ENCODE assay signal across 11 cellular contexts in genomic region chr4:152258804-152259708, GRCh38.
DNase-seq lines count a peak whose midpoint lies in the region; ATAC-seq, FAIRE-seq and TF ChIP-seq lines count a peak whose summit lies in the region.
"Had no signal": no experiment of that assay in that cellular context is flagged by ENCODE, and none has a peak within 500 bp of the region (broad histone marks: within the 10 kb centered on the region; RNA-seq: fewer than 3 reads in every experiment).

No MANE protein-coding gene starts in this region.

- H3K4me1 Mint-ChIP-seq in CD4-positive, alpha-beta T cell (ENCODE audit: low read depth): no peaks in the 10 kb centered on the region

- intact Hi-C loops in CD4-positive, alpha-beta T cell (cut with DNase I, micrococcal nuclease): loop anchor here in 1 of 2 experiments (10.0 kb wide), 1 partner anchor 154 kb away; no protein-coding TSS in a partner anchor

- H3K4me3 Mint-ChIP-seq in CD4-positive, alpha-beta T cell: no peak overlapping the region
- H3K4me3 Mint-ChIP-seq: natural killer cell treated with Interleukin-12 subunit alpha and Interleukin-12 subunit beta and Interleukin-15 and Interleukin-18, amount 100 ng/mL, for 72 hours had no signal

- peak overlapping the region; percentile 53 for H3K18ac ChIP-seq in mesendoderm (ENCODE audit: low read length)

- peak overlapping the region; percentile 61 for H3K27ac Mint-ChIP-seq in CD4-positive, alpha-beta T cell
- H3K27ac Mint-ChIP-seq: natural killer cell treated with Interleukin-12 subunit alpha and Interleukin-12 subunit beta and Interleukin-15 and Interleukin-18, amount 100 ng/mL, for 72 hours had no signal

- H3K4me2 ChIP-seq in mesendoderm (ENCODE audit: low read length): no peak overlapping the region

- H3K36me3 ChIP-seq in bronchial epithelial cell (ENCODE audit: control insufficient read depth, insufficient read depth, low read length): no peaks in the 10 kb centered on the region
- no peaks in the 10 kb centered on the region for H3K36me3 ChIP-seq in mesendoderm (ENCODE audit: control insufficient read depth, insufficient read depth, low read length)

- CTCF ChIA-PET in CD4-positive, alpha-beta T cell (lab: Charles Lee): interaction anchor here (0.6 kb wide), 1 partner anchor 382 kb away, joined by 3 read pairs; no protein-coding TSS in a partner anchor

- ATAC-seq in CD4-positive, alpha-beta T cell (ENCODE audit: poor library complexity): no peak
- ATAC-seq in GM18519 (IDR thresholded peaks at IDR 0.05; ENCODE audit: low FRiP score, unreplicated experiment) (no peak), HG02759 (IDR thresholded peaks at IDR 0.05; ENCODE audit: unreplicated experiment) (no peak)
- ATAC-seq: natural killer cell treated with Interleukin-12 subunit alpha and Interleukin-12 subunit beta and Interleukin-15 and Interleukin-18, amount 100 ng/mL, for 72 hours had no signal

- POLR2A ChIA-PET in CD4-positive, alpha-beta T cell (lab: Charles Lee): interaction anchor here (1.5 kb wide), 1 partner anchor 158 kb away, joined by 5 read pairs; no protein-coding TSS in a partner anchor

- no peak for TF ChIP-seq CTCF in CD4-positive, alpha-beta T cell (IDR thresholded peaks at IDR 0.05)
- TF ChIP-seq CTCF in bronchial epithelial cell (IDR thresholded peaks at IDR 0.05; ENCODE audit: insufficient read depth, low read length, severe bottlenecking): no peak

- no peak overlapping the region for H3K9ac ChIP-seq in mesendoderm (ENCODE audit: low read length)

- peaks cover 3% of the 10 kb centered on the region for H3K9me3 Mint-ChIP-seq in CD4-positive, alpha-beta T cell

- H2AK5ac ChIP-seq in mesendoderm (ENCODE audit: low read length): no peak overlapping the region

- no peak overlapping the region; the same call in 1 of the 2 replicates for H3K4me3 ChIP-seq in Jurkat, Clone E6-1 (ENCODE audit: low read length)
- no peak overlapping the region for H3K4me3 ChIP-seq in bronchial epithelial cell (ENCODE audit: low read depth, low read length)
- no peak overlapping the region for H3K4me3 ChIP-seq in mesendoderm (ENCODE audit: low read length)

- no peaks in the 10 kb centered on the region for H3K9me3 ChIP-seq in CD4-positive, alpha-beta T cell (ENCODE audit: control insufficient read depth, low read length)

- no peak overlapping the region for H3K56ac ChIP-seq in mesendoderm (ENCODE audit: low read length)

- WGBS in mesendoderm (ENCODE audit: extremely low coverage, insufficient coverage, low lambda C conversion rate): no CpG with 5 or more reads among the region's 8 CpGs

- H2BK5ac ChIP-seq in mesendoderm (ENCODE audit: low read length): no peak overlapping the region

- H3K27ac ChIP-seq in CD4-positive, alpha-beta T cell (ENCODE audit: low read depth, low read length): no peak overlapping the region
- peak overlapping the region; percentile 22 for H3K27ac ChIP-seq in mesendoderm (ENCODE audit: low read depth, low read length)

- no peak overlapping the region for H3K23ac ChIP-seq in mesendoderm (ENCODE audit: low read length)

- no peaks in the 10 kb centered on the region for H3K36me3 Mint-ChIP-seq in CD4-positive, alpha-beta T cell (ENCODE audit: low read depth)
- H3K36me3 Mint-ChIP-seq: natural killer cell treated with Interleukin-12 subunit alpha and Interleukin-12 subunit beta and Interleukin-15 and Interleukin-18, amount 100 ng/mL, for 72 hours had no signal

- H3K4ac ChIP-seq in mesendoderm (ENCODE audit: low read depth, low read length): peak overlapping the region; percentile 5

- H3K27me3 Mint-ChIP-seq in CD4-positive, alpha-beta T cell: no peaks in the 10 kb centered on the region

- no peak overlapping the region for H4K5ac ChIP-seq in mesendoderm (ENCODE audit: low read length)

- no peaks in the 10 kb centered on the region for H3K79me1 ChIP-seq in mesendoderm (ENCODE audit: low read length)

- H3K79me2 ChIP-seq in mesendoderm (ENCODE audit: control insufficient read depth, insufficient read depth, low read length): no peaks in the 10 kb centered on the region

- peak; percentile 95 for FAIRE-seq in bronchial epithelial cell (lab: Jason Lieb, UNC)
- FAIRE-seq: endometrium had no signal

- peaks cover 2% of the 10 kb centered on the region for H3K4me1 ChIP-seq in mesendoderm (ENCODE audit: control insufficient read depth, low read depth, low read length)

- no peak for DNase-seq in CD4-positive, alpha-beta T cell
- peak; percentile 39 for DNase-seq in Jurkat, Clone E6-1 (ENCODE audit: low read depth, low spot score)
- DNase-seq in bronchial epithelial cell (ENCODE audit: low read depth) (peak; percentile 99), mesendoderm (peak; percentile 25), GM19240 (ENCODE audit: insufficient read length, low spot score) (no peak), NCI-H526 (lab: John Stamatoyannopoulos, UW) (no peak)
- DNase-seq: DMS79 had no signal

- H2BK15ac ChIP-seq in mesendoderm (replicated peaks; ENCODE audit: low read depth): no peak overlapping the region

- peak overlapping the region; percentile 46 for H2BK120ac ChIP-seq in mesendoderm (ENCODE audit: low read depth, low read length)

- no peak overlapping the region for H4K8ac ChIP-seq in mesendoderm (ENCODE audit: low read depth, low read length)

- H3K27me3 ChIP-seq in CD4-positive, alpha-beta T cell (ENCODE audit: control insufficient read depth, insufficient read depth, low read length): no peaks in the 10 kb centered on the region
- H3K27me3 ChIP-seq in bronchial epithelial cell (ENCODE audit: control insufficient read depth, insufficient read depth, low read length) (no peaks in the 10 kb centered on the region), mesendoderm (ENCODE audit: insufficient read depth, low read length, poor library complexity) (no peaks in the 10 kb centered on the region)

Comparison
In these comparisons a context has a peak if more than half of its experiments do, and no peak if none do; other contexts are left out.
1. DNase-seq: peak in Jurkat, Clone E6-1 (single experiment), bronchial epithelial cell (single experiment) and mesendoderm (single experiment); none in CD4-positive, alpha-beta T cell (0 of 10), GM19240 (single experiment) and NCI-H526 (0 of 2).